Comparison of ENCODE assay signal across 39 cellular contexts in genomic region chr5:156189628-156190027, GRCh38.
"Had no signal": no experiment of that assay in that cellular context is flagged by ENCODE, and none has a peak within 500 bp of the region (broad histone marks: within the 10 kb centered on the region; RNA-seq: fewer than 3 reads in every experiment).

No MANE protein-coding gene starts in this region.

- H3K9me3 Mint-ChIP-seq: activated naive CD4-positive, alpha-beta T cell treated with anti-CD3 and anti-CD28 coated beads for 36 hours; activated naive CD4-positive, alpha-beta T cell treated with anti-CD3 and anti-CD28 coated beads, Interleukin-2, amount 10 ng/mL, durations not matched to agents 7 days and 5 days; activated naive CD4-positive, alpha-beta T cell treated with anti-CD3 and anti-CD28 coated beads, Interleukin-2, amount 50 U/mL, for 24 hours; activated naive CD4-positive, alpha-beta T cell treated with anti-CD3 and anti-CD28 coated beads, Interleukin-2, amount 50 U/mL, for 72 hours; activated naive CD8-positive, alpha-beta T cell treated with anti-CD3 and anti-CD28 coated beads for 36 hours; activated naive CD8-positive, alpha-beta T cell treated with anti-CD3 and anti-CD28 coated beads, Interleukin-2, amount 10 ng/mL, durations not matched to agents 7 days and 5 days; activated naive CD8-positive, alpha-beta T cell treated with anti-CD3 and anti-CD28 coated beads, Interleukin-2, amount 50 U/mL, for 24 hours; activated T-cell treated with anti-CD3 and anti-CD28 coated beads, Interleukin-2, amount 50 U/mL, for 24 hours; activated T-cell treated with anti-CD3 and anti-CD28 coated beads, Interleukin-2, amount 50 U/mL, for 4 hours; activated T-cell treated with anti-CD3 and anti-CD28 coated beads, Interleukin-2, amount 50 U/mL, for 72 hours; activated T-helper 1 cell treated with anti-CD3 and anti-CD28 coated beads, Interleukin-12 subunit alpha, Interleukin-12 subunit beta, Interleukin-2, Interleukin-4 antibody, amounts not matched to agents 30 ng/mL and 10 ng/mL and 1 ng/mL, durations not matched to agents 14 hours and 24 hours and 36 hours; activated T-helper 2 cell treated with anti-CD3 and anti-CD28 coated beads, Interferon-gamma antibody, Interleukin-2, Interleukin-4, amounts not matched to agents 10 μg/mL and 5 μg/mL and 100 μg/mL, durations not matched to agents 14 hours and 24 hours and 36 hours; central memory CD8-positive, alpha-beta T cell had no signal

- H3K27ac ChIP-seq: adrenal gland, ascending aorta, body of pancreas, brain microvascular endothelial cell, breast epithelium, cardiac muscle cell had no signal

- H3K27ac Mint-ChIP-seq: activated naive CD4-positive, alpha-beta T cell treated with anti-CD3 and anti-CD28 coated beads for 36 hours; activated naive CD4-positive, alpha-beta T cell treated with anti-CD3 and anti-CD28 coated beads, Interleukin-2, amount 10 ng/mL, durations not matched to agents 7 days and 5 days; activated naive CD4-positive, alpha-beta T cell treated with anti-CD3 and anti-CD28 coated beads, Interleukin-2, amount 50 U/mL, for 24 hours; activated naive CD8-positive, alpha-beta T cell; activated naive CD8-positive, alpha-beta T cell treated with anti-CD3 and anti-CD28 coated beads for 36 hours; activated naive CD8-positive, alpha-beta T cell treated with anti-CD3 and anti-CD28 coated beads, Interleukin-2, amount 10 ng/mL, durations not matched to agents 7 days and 5 days; activated naive CD8-positive, alpha-beta T cell treated with anti-CD3 and anti-CD28 coated beads, Interleukin-2, amount 50 U/mL, for 24 hours; activated T-cell treated with anti-CD3 and anti-CD28 coated beads, Interleukin-2, amount 50 U/mL, for 24 hours; activated T-cell treated with anti-CD3 and anti-CD28 coated beads, Interleukin-2, amount 50 U/mL, for 72 hours; activated T-helper 1 cell treated with anti-CD3 and anti-CD28 coated beads, Interleukin-12 subunit alpha, Interleukin-12 subunit beta, Interleukin-2, Interleukin-4 antibody, amounts not matched to agents 30 ng/mL and 10 ng/mL and 1 ng/mL, durations not matched to agents 14 hours and 24 hours and 36 hours; activated T-helper 17 cell treated with anti-CD3 and anti-CD28 coated beads, Interleukin-2, amount 50 U/mL, for 72 hours; activated T-helper 2 cell treated with anti-CD3 and anti-CD28 coated beads, Interferon-gamma antibody, Interleukin-2, Interleukin-4, amounts not matched to agents 10 μg/mL and 5 μg/mL and 100 μg/mL, durations not matched to agents 14 hours and 24 hours and 36 hours; brain had no signal

- ATAC-seq: activated naive CD4-positive, alpha-beta T cell treated with anti-CD3 and anti-CD28 coated beads, Interleukin-2, amount 50 U/mL, for 72 hours; activated naive CD8-positive, alpha-beta T cell treated with anti-CD3 and anti-CD28 coated beads, Interleukin-2, amount 50 U/mL, for 24 hours; activated T-cell treated with anti-CD3 and anti-CD28 coated beads, Interleukin-2, amount 50 U/mL, for 4 hours; activated T-cell treated with anti-CD3 and anti-CD28 coated beads, Interleukin-2, amount 50 U/mL, for 72 hours; activated T-helper 17 cell treated with anti-CD3 and anti-CD28 coated beads, Interleukin-2, amount 50 U/mL, for 72 hours; body of pancreas had no signal

- H3K4me1 Mint-ChIP-seq: activated naive CD4-positive, alpha-beta T cell treated with anti-CD3 and anti-CD28 coated beads, Interleukin-2, amount 10 ng/mL, durations not matched to agents 7 days and 5 days; activated naive CD4-positive, alpha-beta T cell treated with anti-CD3 and anti-CD28 coated beads, Interleukin-2, amount 50 U/mL, for 24 hours; activated naive CD8-positive, alpha-beta T cell treated with anti-CD3 and anti-CD28 coated beads for 36 hours; activated naive CD8-positive, alpha-beta T cell treated with anti-CD3 and anti-CD28 coated beads, Interleukin-2, amount 10 ng/mL, durations not matched to agents 7 days and 5 days; activated naive CD8-positive, alpha-beta T cell treated with anti-CD3 and anti-CD28 coated beads, Interleukin-2, amount 50 U/mL, for 24 hours; activated T-helper 17 cell treated with anti-CD3 and anti-CD28 coated beads, Interleukin-2, amount 50 U/mL, for 72 hours; central memory CD8-positive, alpha-beta T cell had no signal

- H3K4me3 Mint-ChIP-seq: activated naive CD4-positive, alpha-beta T cell treated with anti-CD3 and anti-CD28 coated beads for 36 hours; activated naive CD4-positive, alpha-beta T cell treated with anti-CD3 and anti-CD28 coated beads, Interleukin-2, amount 10 ng/mL, durations not matched to agents 7 days and 5 days; activated naive CD4-positive, alpha-beta T cell treated with anti-CD3 and anti-CD28 coated beads, Interleukin-2, amount 50 U/mL, for 24 hours; activated naive CD8-positive, alpha-beta T cell; activated naive CD8-positive, alpha-beta T cell treated with anti-CD3 and anti-CD28 coated beads for 36 hours; activated naive CD8-positive, alpha-beta T cell treated with anti-CD3 and anti-CD28 coated beads, Interleukin-2, amount 10 ng/mL, durations not matched to agents 7 days and 5 days; activated naive CD8-positive, alpha-beta T cell treated with anti-CD3 and anti-CD28 coated beads, Interleukin-2, amount 50 U/mL, for 24 hours; activated T-cell treated with anti-CD3 and anti-CD28 coated beads, Interleukin-2, amount 50 U/mL, for 24 hours; activated T-cell treated with anti-CD3 and anti-CD28 coated beads, Interleukin-2, amount 50 U/mL, for 4 hours; activated T-cell treated with anti-CD3 and anti-CD28 coated beads, Interleukin-2, amount 50 U/mL, for 72 hours; activated T-helper 1 cell treated with anti-CD3 and anti-CD28 coated beads, Interleukin-12 subunit alpha, Interleukin-12 subunit beta, Interleukin-2, Interleukin-4 antibody, amounts not matched to agents 30 ng/mL and 10 ng/mL and 1 ng/mL, durations not matched to agents 14 hours and 24 hours and 36 hours; activated T-helper 17 cell treated with anti-CD3 and anti-CD28 coated beads, Interleukin-2, amount 50 U/mL, for 72 hours; brain; central memory CD8-positive, alpha-beta T cell had no signal

- H3K9me3 ChIP-seq: adrenal gland, ascending aorta, body of pancreas, breast epithelium had no signal

- H3K4me3 ChIP-seq: adrenal gland, ascending aorta, body of pancreas, breast epithelium, cardiac muscle cell had no signal

- H3K27me3 Mint-ChIP-seq: activated naive CD4-positive, alpha-beta T cell treated with anti-CD3 and anti-CD28 coated beads, Interleukin-2, amount 10 ng/mL, durations not matched to agents 7 days and 5 days; activated naive CD4-positive, alpha-beta T cell treated with anti-CD3 and anti-CD28 coated beads, Interleukin-2, amount 50 U/mL, for 24 hours; activated naive CD8-positive, alpha-beta T cell treated with anti-CD3 and anti-CD28 coated beads for 36 hours; activated naive CD8-positive, alpha-beta T cell treated with anti-CD3 and anti-CD28 coated beads, Interleukin-2, amount 10 ng/mL, durations not matched to agents 7 days and 5 days; activated naive CD8-positive, alpha-beta T cell treated with anti-CD3 and anti-CD28 coated beads, Interleukin-2, amount 50 U/mL, for 24 hours; activated T-helper 17 cell treated with anti-CD3 and anti-CD28 coated beads, Interleukin-2, amount 50 U/mL, for 72 hours; central memory CD8-positive, alpha-beta T cell had no signal

- H3K36me3 Mint-ChIP-seq: activated naive CD4-positive, alpha-beta T cell treated with anti-CD3 and anti-CD28 coated beads, Interleukin-2, amount 10 ng/mL, durations not matched to agents 7 days and 5 days; activated naive CD4-positive, alpha-beta T cell treated with anti-CD3 and anti-CD28 coated beads, Interleukin-2, amount 50 U/mL, for 24 hours; activated naive CD4-positive, alpha-beta T cell treated with anti-CD3 and anti-CD28 coated beads, Interleukin-2, amount 50 U/mL, for 72 hours; activated naive CD8-positive, alpha-beta T cell; activated naive CD8-positive, alpha-beta T cell treated with anti-CD3 and anti-CD28 coated beads for 36 hours; activated naive CD8-positive, alpha-beta T cell treated with anti-CD3 and anti-CD28 coated beads, Interleukin-2, amount 10 ng/mL, durations not matched to agents 7 days and 5 days; brain had no signal

- H3K4me1 ChIP-seq: adrenal gland, body of pancreas, breast epithelium had no signal

- DNase-seq: activated effector memory CD4-positive, alpha-beta T cell treated with anti-CD3 and anti-CD28 coated beads, Interleukin-2, amount 50 U/mL, for 16 hours; activated effector memory CD4-positive, alpha-beta T cell treated with Interleukin-2 at 50 U/mL for 16 hours; activated gamma-delta T cell; activated gamma-delta T cell treated with Interleukin-2 at 50 U/mL for 16 hours; activated naive CD4-positive, alpha-beta T cell; activated naive CD4-positive, alpha-beta T cell treated with anti-CD3 and anti-CD28 coated beads for 36 hours; activated naive CD4-positive, alpha-beta T cell treated with anti-CD3 and anti-CD28 coated beads, Interleukin-2, amount 10 ng/mL, durations not matched to agents 7 days and 5 days; activated naive CD4-positive, alpha-beta T cell treated with anti-CD3 and anti-CD28 coated beads, Interleukin-2, amount 50 U/mL, for 16 hours; activated naive CD4-positive, alpha-beta T cell treated with Interleukin-2 at 50 U/mL for 16 hours; activated naive CD8-positive, alpha-beta T cell treated with anti-CD3 and anti-CD28 coated beads for 36 hours; activated naive CD8-positive, alpha-beta T cell treated with anti-CD3 and anti-CD28 coated beads, Interleukin-2, amount 10 ng/mL, durations not matched to agents 7 days and 5 days; activated naive CD8-positive, alpha-beta T cell treated with anti-CD3 and anti-CD28 coated beads, Interleukin-2, amount 50 U/mL, for 24 hours; activated T-cell treated with anti-CD3 and anti-CD28 coated beads, Interleukin-2, amount 50 U/mL, for 24 hours; activated T-cell treated with anti-CD3 and anti-CD28 coated beads, Interleukin-2, amount 50 U/mL, for 4 hours; activated T-cell treated with anti-CD3 and anti-CD28 coated beads, Interleukin-2, amount 50 U/mL, for 48 hours; activated T-cell treated with anti-CD3 and anti-CD28 coated beads, Interleukin-2, amount 50 U/mL, for 72 hours; adrenal gland; amniotic stem cell; amygdala; anterior cingulate cortex; aorta; body of pancreas; brain microvascular endothelial cell; caudate nucleus; central memory CD4-positive, alpha-beta T cell; cerebellar nuclear complex had no signal

- FAIRE-seq: astrocyte, bronchial epithelial cell had no signal
